Comparison of ENCODE assay signal across 8 cellular contexts in genomic region chr12:4274960-4275868, GRCh38. TPM values are rescaled to one million over a fixed set of nuclear protein-coding genes. Genes with fewer than 3 reads are reported as not detected.
DNase-seq lines count a peak whose midpoint lies in the region; ATAC-seq and TF ChIP-seq lines count a peak whose summit lies in the region.

No MANE protein-coding gene starts in this region.

- H3K4me3 Mint-ChIP-seq in CD14-positive monocyte (peak overlapping the region; percentile 95 to 96), nephron (peak overlapping the region; percentile 91 to 98 (median 96))
- peak overlapping the region; percentile 96 to 99 for H3K4me3 Mint-ChIP-seq in effector memory CD8-positive, alpha-beta T cell

- no peaks in the 10 kb centered on the region for H4K20me1 ChIP-seq in PC-3 (ENCODE audit: low read length)

- CTCF ChIA-PET in PC-3 (lab: Charles Lee) = no interaction called here

- peaks cover 16% of the 10 kb centered on the region for H3K4me1 ChIP-seq in NT2/D1 (ENCODE audit: insufficient read depth, insufficient read length)
- no peaks in the 10 kb centered on the region for H3K4me1 ChIP-seq in PC-3 (ENCODE audit: insufficient read depth, low read length)

- H3K27me3 ChIP-seq in NT2/D1 (ENCODE audit: insufficient read depth, insufficient read length) (peaks cover 28% of the 10 kb centered on the region), PC-3 (ENCODE audit: low read length) (peaks cover 81% of the 10 kb centered on the region)

- DNase-seq in CD14-positive monocyte (ENCODE audit: low spot score) (no peak), NT2/D1 (ENCODE audit: low read depth, low spot score) (no peak), PC-3 (no peak), hepatic stellate cell (ENCODE audit: low spot score) (no peak)
- no peak for DNase-seq in effector memory CD8-positive, alpha-beta T cell

- H3K9me3 Mint-ChIP-seq in CD14-positive monocyte (peaks cover 0 to 3% (median 2%) of the 10 kb centered on the region in 7 donors), nephron (no peaks in the 10 kb centered on the region)
- H3K9me3 Mint-ChIP-seq in effector memory CD8-positive, alpha-beta T cell = no peaks in the 10 kb centered on the region

- TF ChIP-seq CTCF in CD14-positive monocyte (IDR thresholded peaks at IDR 0.05) = no peak
- no peak for TF ChIP-seq CTCF in nephron (IDR thresholded peaks at IDR 0.05; ENCODE audit: unreplicated experiment in 3 of 3)
- no peak for TF ChIP-seq CTCF in PC-3 (conservative IDR thresholded peaks at IDR 0.05; ENCODE audit: low read depth, low read length)

- H3K36me3 ChIP-seq in NT2/D1 (ENCODE audit: insufficient read depth, insufficient read length, low read length) (peaks cover 43% of the 10 kb centered on the region), PC-3 (ENCODE audit: low read depth, low read length) (no peaks in the 10 kb centered on the region)

- H3K9me3 ChIP-seq in NT2/D1 (ENCODE audit: insufficient read depth, low read length) (no peaks in the 10 kb centered on the region), PC-3 (ENCODE audit: low read length) (no peaks in the 10 kb centered on the region)

- peak overlapping the region; percentile 98 for H3K9ac ChIP-seq in NT2/D1 (ENCODE audit: insufficient read length, low read depth)
- no peak overlapping the region for H3K9ac ChIP-seq in PC-3 (ENCODE audit: low read length)

- H3K27ac Mint-ChIP-seq in CD14-positive monocyte (peak overlapping the region in 5 of 7 donors; percentile 65 to 84 (median 74)), nephron (peak overlapping the region; percentile 80 to 99 (median 97))
- peak overlapping the region; percentile 98 to 99 for H3K27ac Mint-ChIP-seq in effector memory CD8-positive, alpha-beta T cell

- BruUV-seq in PC-3 (replicated peaks; lab: Mats Ljungman, UMichigan) = no TSS peak

- H3K79me2 ChIP-seq in PC-3 (ENCODE audit: low read length) = no peaks in the 10 kb centered on the region

- H2AFZ ChIP-seq in PC-3 (ENCODE audit: low read length) = no peak overlapping the region

- POLR2A ChIA-PET in PC-3 (lab: Charles Lee; ENCODE audit: unreplicated experiment) = no interaction called here

- H3K4me3 ChIP-seq in NT2/D1 (ENCODE audit: insufficient read length, low read depth) = peak overlapping the region; percentile 98
- H3K4me3 ChIP-seq in PC-3 (ENCODE audit: low read length) = no peak overlapping the region

- intact Hi-C loops in CD14-positive monocyte (cut with micrococcal nuclease) (loop anchor here (5.0 kb wide), 8 partner anchors 58 to 403 kb away; partner anchors contain the start of gene PARP11 (in 1 of the 2)), PC-3 (cut with micrococcal nuclease) (no loop called here)

- H3K9me2 ChIP-seq in PC-3 (replicated peaks; ENCODE audit: low read length) = no peaks in the 10 kb centered on the region

- H3F3A ChIP-seq in PC-3 (ENCODE audit: low read length, unreplicated experiment) = no peaks in the 10 kb centered on the region

- H3K27me3 Mint-ChIP-seq in CD14-positive monocyte (ENCODE audit: low read depth in 3 of 3) = peaks cover 27 to 58% (median 49%) of the 10 kb centered on the region in 3 donors
- no peaks in the 10 kb centered on the region for H3K27me3 Mint-ChIP-seq in effector memory CD8-positive, alpha-beta T cell
- peaks cover 8% of the 10 kb centered on the region for H3K27me3 Mint-ChIP-seq in nephron (ENCODE audit: low read depth)

- H3K27ac ChIP-seq in PC-3 (ENCODE audit: low read length) = no peak overlapping the region

- H3K4me1 Mint-ChIP-seq in CD14-positive monocyte (peaks cover 61% of the 10 kb centered on the region), nephron (peaks cover 48% of the 10 kb centered on the region)
- peaks cover 43 to 52% of the 10 kb centered on the region in 2 donors for H3K4me1 Mint-ChIP-seq in effector memory CD8-positive, alpha-beta T cell (ENCODE audit: low read depth in 2 of 2)

- H3K4me2 ChIP-seq in PC-3 (ENCODE audit: low read length) = no peak overlapping the region

- ATAC-seq in effector memory CD8-positive, alpha-beta T cell (replicated peaks) = no peak
- ATAC-seq in GM18868 (IDR thresholded peaks at IDR 0.05; ENCODE audit: unreplicated experiment) = no peak
- no peak for ATAC-seq in PC-3
- no peak for ATAC-seq in HG03097 (IDR thresholded peaks at IDR 0.05; ENCODE audit: low FRiP score, unreplicated experiment)

- H3K36me3 Mint-ChIP-seq in CD14-positive monocyte = peaks cover 15 to 25% of the 10 kb centered on the region in 2 donors
- H3K36me3 Mint-ChIP-seq in effector memory CD8-positive, alpha-beta T cell (ENCODE audit: insufficient read depth) = peaks cover 77% of the 10 kb centered on the region
- peaks cover 37% of the 10 kb centered on the region for H3K36me3 Mint-ChIP-seq in nephron (ENCODE audit: low read depth)

RNA-seq across cellular contexts. Expression of gene CCND2, which starts 1.7 kb away (rescaled TPM):
- polyA plus RNA-seq in CD14-positive monocyte = 1 to 10 TPM; 3.6 to 3.9 TPM
- not detected in 2 replicates for total RNA-seq in PC-3 (2014; rRNA removed)

RNA-seq across cellular contexts. Expression of gene TIGAR, which starts 45.8 kb away (rescaled TPM):
- polyA plus RNA-seq in CD14-positive monocyte = 10 to 100 TPM; 11.0 to 16.0 TPM
- total RNA-seq in PC-3 (2014; rRNA removed) = 3.7 and 4.6 TPM in 2 replicates
